1 cellular context compared by ENCODE assay signal in genomic region chr4:150117094-150117493, GRCh38.
TF ChIP-seq lines count a peak whose summit lies in the region.

No MANE protein-coding gene starts in this region.

TF ChIP-seq in HepG2, 621 proteins besides CTCF, POLR2A, EP300 and RAD21 (continued from another document):
- no peak for TF ChIP-seq ZNF562 (CRISPR knock-in tag; IDR thresholded peaks at IDR 0.05; ENCODE audit: borderline replicate concordance)
- TF ChIP-seq HNF4A (CRISPR knock-in tag; IDR thresholded peaks at IDR 0.05) = no peak
- no peak for TF ChIP-seq E2F2 (CRISPR knock-in tag; IDR thresholded peaks at IDR 0.05; ENCODE audit: borderline replicate concordance)
